In genomic region chr1:31373897-31374486, GRCh38 we compare ENCODE assay signal across 9 cellular contexts. TPM values are rescaled to one million over a fixed set of nuclear protein-coding genes. Genes with fewer than 3 reads are reported as not detected.
DNase-seq lines count a peak whose midpoint lies in the region; ATAC-seq and TF ChIP-seq lines count a peak whose summit lies in the region.
"Had no signal": no experiment of that assay in that cellular context is flagged by ENCODE, and none has a peak within 500 bp of the region (broad histone marks: within the 10 kb centered on the region; RNA-seq: fewer than 3 reads in every experiment).

No MANE protein-coding gene starts in this region.

- H3K36me3 ChIP-seq in ACC112 (ENCODE audit: insufficient read depth, low read length) = no peaks in the 10 kb centered on the region
- no peaks in the 10 kb centered on the region for H3K36me3 ChIP-seq in HUES6 (ENCODE audit: control insufficient read depth, insufficient read depth, low read length)
- H3K36me3 ChIP-seq in neural cell (ENCODE audit: insufficient read depth, low read length) = no peaks in the 10 kb centered on the region

- H3K4me1 ChIP-seq in ACC112 (ENCODE audit: control insufficient read depth, insufficient read depth, low read length, unreplicated experiment) = peaks cover 32% of the 10 kb centered on the region
- peaks cover 37% of the 10 kb centered on the region for H3K4me1 ChIP-seq in HUES6 (ENCODE audit: control insufficient read depth, insufficient read depth, low read length)

- TF ChIP-seq RAD21 in neural cell (conservative IDR thresholded peaks at IDR 0.05) = no peak

- no peaks in the 10 kb centered on the region for H4K20me1 ChIP-seq in neural cell (ENCODE audit: insufficient read depth)

- no peaks in the 10 kb centered on the region for H3K9me2 ChIP-seq in neural cell (ENCODE audit: insufficient read depth, low read length)

- H3K79me2 ChIP-seq in ACC112 (ENCODE audit: control insufficient read depth, insufficient read depth, low read length, unreplicated experiment) = no peaks in the 10 kb centered on the region
- H3K79me2 ChIP-seq in neural cell (replicated peaks; ENCODE audit: insufficient read depth, low read length) = no peaks in the 10 kb centered on the region

- no peak overlapping the region for H3K4me2 ChIP-seq in neural cell (ENCODE audit: low read length)

- H2AFZ ChIP-seq in ACC112 (ENCODE audit: low read length, unreplicated experiment) = peak overlapping the region; percentile 39
- peak overlapping the region; percentile 47 for H2AFZ ChIP-seq in neural cell (ENCODE audit: low read depth, low read length)

- H3F3A ChIP-seq in neural cell (ENCODE audit: insufficient read depth, low read length, poor library complexity, severe bottlenecking) = no peaks in the 10 kb centered on the region

- TF ChIP-seq CTCF in neural cell (IDR thresholded peaks at IDR 0.05; ENCODE audit: poor library complexity, severe bottlenecking) = no peak

- H3K27ac ChIP-seq in ACC112 (ENCODE audit: low read depth, low read length) = no peak overlapping the region
- no peak overlapping the region for H3K27ac ChIP-seq in HUES6 (ENCODE audit: low read depth, low read length)
- peak overlapping the region; percentile 90 for H3K27ac ChIP-seq in caudate nucleus (ENCODE audit: low read depth, low read length)
- H3K27ac ChIP-seq in neural cell (ENCODE audit: low read length) = peak overlapping the region; percentile 82

- DNase-seq in caudate nucleus (lab: John Stamatoyannopoulos, UW) (peak in 2 of 61 donors; percentile 55 to 79), NCI-H2171 treated with DMSO at 0.1 percent for 48 hours (lab: John Stamatoyannopoulos, UW) (no peak), A172 (ENCODE audit: low spot score) (no peak)
- DNase-seq: RPMI8226 had no signal

- H3K27me3 ChIP-seq in ACC112 (ENCODE audit: insufficient read depth, low read length) (no peaks in the 10 kb centered on the region), HUES6 (ENCODE audit: control insufficient read depth, insufficient read depth, low read length) (no peaks in the 10 kb centered on the region), neural cell (ENCODE audit: insufficient read depth, low read depth, low read length) (no peaks in the 10 kb centered on the region)

- H3K9ac ChIP-seq in HUES6 (ENCODE audit: low read length) (no peak overlapping the region), neural cell (ENCODE audit: low read length) (peak overlapping the region; percentile 76)

- H3K4me3 ChIP-seq in ACC112 (ENCODE audit: low read depth, low read length) (no peak overlapping the region), HUES6 (ENCODE audit: low read depth, low read length) (peak overlapping the region; percentile 50), neural cell (ENCODE audit: low read length) (peak overlapping the region; percentile 61)

- H3K9me3 ChIP-seq in HUES6 (ENCODE audit: control insufficient read depth, insufficient read depth, low read depth, low read length) (no peaks in the 10 kb centered on the region), neural cell (ENCODE audit: low read length) (no peaks in the 10 kb centered on the region)

- TF ChIP-seq EP300 in neural cell (conservative IDR thresholded peaks at IDR 0.05; ENCODE audit: poor library complexity, severe bottlenecking) = no peak

- ATAC-seq in HG02588 (IDR thresholded peaks at IDR 0.05; ENCODE audit: unreplicated experiment) (no peak), HG03378 (IDR thresholded peaks at IDR 0.05; ENCODE audit: unreplicated experiment) (no peak)

TF ChIP-seq in neural cell, 6 proteins besides CTCF, POLR2A, EP300 and RAD21:
- TF ChIP-seq TAF1 (IDR thresholded peaks at IDR 0.05; ENCODE audit: low read depth) (no peak), REST (IDR thresholded peaks at IDR 0.05; ENCODE audit: borderline replicate concordance) (no peak), POLR2AphosphoS5 (IDR thresholded peaks at IDR 0.05) (no peak), SMC3 (conservative IDR thresholded peaks at IDR 0.05; ENCODE audit: poor library complexity) (no peak)

RNA-seq across cellular contexts. Expression of gene FABP3, which starts 1.1 kb away (rescaled TPM):
- 5.8 and 7.1 TPM in 2 replicates for polyA plus RNA-seq in neural cell
- polyA minus RNA-seq in neural cell = 2.7 TPM in 2 replicates
- total RNA-seq in A172 (2014; rRNA removed; shearing (Covaris generic)) = 9.0 and 19.5 TPM in 2 replicates

RNA-seq across cellular contexts. Expression of gene SERINC2, which starts 39.0 kb away (rescaled TPM):
- 8.6 and 16.4 TPM in 2 replicates for polyA plus RNA-seq in neural cell
- 8.5 and 9.7 TPM in 2 replicates for polyA minus RNA-seq in neural cell
- total RNA-seq in A172 (2014; rRNA removed; shearing (Covaris generic)) = 16.8 and 18.9 TPM in 2 replicates

Comparison
In these comparisons a context has a peak if more than half of its experiments do, and no peak if none do; other contexts are left out.
1. H3K27ac ChIP-seq: peak in caudate nucleus (single experiment) and neural cell (single experiment); none in ACC112 (single experiment) and HUES6 (single experiment).